In genomic region chr17:78808106-78808635, GRCh38 we compare ENCODE assay signal across 1 cellular context.
A peak's percentile ranks its signal among the peaks of the same experiment; 100 is the strongest.
TF ChIP-seq lines count a peak whose summit lies in the region.

No MANE protein-coding gene starts in this region.

TF ChIP-seq in K562, 482 proteins besides CTCF, POLR2A, EP300 and RAD21 (continued from another document):
- TF ChIP-seq HNRNPH1 (optimal IDR thresholded peaks at IDR 0.05; ENCODE audit: low read depth, low read length) = no peak
- peak; percentile 76 for TF ChIP-seq ATF3 (IDR thresholded peaks at IDR 0.05)
- no peak for TF ChIP-seq ATF3 (CRISPR knock-in tag; conservative IDR thresholded peaks at IDR 0.05)
- no peak for TF ChIP-seq CC2D1A (IDR thresholded peaks at IDR 0.05)
- TF ChIP-seq, protein P1, sequence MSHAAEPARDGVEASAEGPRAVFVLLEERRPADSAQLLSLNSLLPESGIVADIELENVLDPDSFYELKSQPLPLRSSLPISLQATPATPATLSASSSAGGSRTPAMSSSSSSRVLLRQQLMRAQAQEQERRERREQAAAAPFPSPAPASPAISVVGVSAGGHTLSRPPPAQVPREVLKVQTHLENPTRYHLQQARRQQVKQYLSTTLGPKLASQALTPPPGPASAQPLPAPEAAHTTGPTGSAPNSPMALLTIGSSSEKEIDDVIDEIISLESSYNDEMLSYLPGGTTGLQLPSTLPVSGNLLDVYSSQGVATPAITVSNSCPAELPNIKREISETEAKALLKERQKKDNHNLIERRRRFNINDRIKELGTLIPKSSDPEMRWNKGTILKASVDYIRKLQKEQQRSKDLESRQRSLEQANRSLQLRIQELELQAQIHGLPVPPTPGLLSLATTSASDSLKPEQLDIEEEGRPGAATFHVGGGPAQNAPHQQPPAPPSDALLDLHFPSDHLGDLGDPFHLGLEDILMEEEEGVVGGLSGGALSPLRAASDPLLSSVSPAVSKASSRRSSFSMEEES (CRISPR knock-in tag; IDR thresholded peaks at IDR 0.05) = no peak
- TF ChIP-seq TSHZ1 (CRISPR knock-in tag; IDR thresholded peaks at IDR 0.05) = no peak
- TF ChIP-seq, protein P2, sequence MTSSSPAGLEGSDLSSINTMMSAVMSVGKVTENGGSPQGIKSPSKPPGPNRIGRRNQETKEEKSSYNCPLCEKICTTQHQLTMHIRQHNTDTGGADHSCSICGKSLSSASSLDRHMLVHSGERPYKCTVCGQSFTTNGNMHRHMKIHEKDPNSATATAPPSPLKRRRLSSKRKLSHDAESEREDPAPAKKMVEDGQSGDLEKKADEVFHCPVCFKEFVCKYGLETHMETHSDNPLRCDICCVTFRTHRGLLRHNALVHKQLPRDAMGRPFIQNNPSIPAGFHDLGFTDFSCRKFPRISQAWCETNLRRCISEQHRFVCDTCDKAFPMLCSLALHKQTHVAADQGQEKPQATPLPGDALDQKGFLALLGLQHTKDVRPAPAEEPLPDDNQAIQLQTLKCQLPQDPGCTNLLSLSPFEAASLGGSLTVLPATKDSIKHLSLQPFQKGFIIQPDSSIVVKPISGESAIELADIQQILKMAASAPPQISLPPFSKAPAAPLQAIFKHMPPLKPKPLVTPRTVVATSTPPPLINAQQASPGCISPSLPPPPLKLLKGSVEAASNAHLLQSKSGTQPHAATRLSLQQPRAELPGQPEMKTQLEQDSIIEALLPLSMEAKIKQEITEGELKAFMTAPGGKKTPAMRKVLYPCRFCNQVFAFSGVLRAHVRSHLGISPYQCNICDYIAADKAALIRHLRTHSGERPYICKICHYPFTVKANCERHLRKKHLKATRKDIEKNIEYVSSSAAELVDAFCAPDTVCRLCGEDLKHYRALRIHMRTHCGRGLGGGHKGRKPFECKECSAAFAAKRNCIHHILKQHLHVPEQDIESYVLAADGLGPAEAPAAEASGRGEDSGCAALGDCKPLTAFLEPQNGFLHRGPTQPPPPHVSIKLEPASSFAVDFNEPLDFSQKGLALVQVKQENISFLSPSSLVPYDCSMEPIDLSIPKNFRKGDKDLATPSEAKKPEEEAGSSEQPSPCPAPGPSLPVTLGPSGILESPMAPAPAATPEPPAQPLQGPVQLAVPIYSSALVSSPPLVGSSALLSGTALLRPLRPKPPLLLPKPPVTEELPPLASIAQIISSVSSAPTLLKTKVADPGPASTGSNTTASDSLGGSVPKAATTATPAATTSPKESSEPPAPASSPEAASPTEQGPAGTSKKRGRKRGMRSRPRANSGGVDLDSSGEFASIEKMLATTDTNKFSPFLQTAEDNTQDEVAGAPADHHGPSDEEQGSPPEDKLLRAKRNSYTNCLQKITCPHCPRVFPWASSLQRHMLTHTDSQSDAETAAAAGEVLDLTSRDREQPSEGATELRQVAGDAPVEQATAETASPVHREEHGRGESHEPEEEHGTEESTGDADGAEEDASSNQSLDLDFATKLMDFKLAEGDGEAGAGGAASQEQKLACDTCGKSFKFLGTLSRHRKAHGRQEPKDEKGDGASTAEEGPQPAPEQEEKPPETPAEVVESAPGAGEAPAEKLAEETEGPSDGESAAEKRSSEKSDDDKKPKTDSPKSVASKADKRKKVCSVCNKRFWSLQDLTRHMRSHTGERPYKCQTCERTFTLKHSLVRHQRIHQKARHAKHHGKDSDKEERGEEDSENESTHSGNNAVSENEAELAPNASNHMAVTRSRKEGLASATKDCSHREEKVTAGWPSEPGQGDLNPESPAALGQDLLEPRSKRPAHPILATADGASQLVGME (CRISPR knock-in tag; IDR thresholded peaks at IDR 0.05) = no peak
- no peak for TF ChIP-seq TEAD2 (tag; IDR thresholded peaks at IDR 0.05)
- no peak for TF ChIP-seq RFX5 (IDR thresholded peaks at IDR 0.05; ENCODE audit: low read depth, low read length)
- no peak for TF ChIP-seq ZNF354B (CRISPR knock-in tag; IDR thresholded peaks at IDR 0.05)
- TF ChIP-seq BDP1 (IDR thresholded peaks at IDR 0.05; ENCODE audit: insufficient read depth, insufficient read length) = no peak
- TF ChIP-seq SMARCA5 (IDR thresholded peaks at IDR 0.05) = no peak
- TF ChIP-seq ZNF589 (CRISPR knock-in tag; IDR thresholded peaks at IDR 0.05; ENCODE audit: low read depth) = no peak
